ENCODE assay signal across 11 cellular contexts in genomic region chr3:130533247-130533646, GRCh38. TPM values are rescaled to one million over a fixed set of nuclear protein-coding genes. Genes with fewer than 3 reads are reported as not detected.
"Had no signal": no experiment of that assay in that cellular context is flagged by ENCODE, and none has a peak within 500 bp of the region (broad histone marks: within the 10 kb centered on the region; RNA-seq: fewer than 3 reads in every experiment).

No MANE protein-coding gene starts in this region.

- ATAC-seq: GM23338, HCT116 had no signal

- H3K4me1 ChIP-seq: HAP-1 had no signal

- H3K4me2 ChIP-seq: GM23338 had no signal

- H3K36me3 ChIP-seq: HAP-1 had no signal

- DNase-seq: GOT3, H7, H9, HCEC 1CT, HFFc6 had no signal

- H2AFZ ChIP-seq: GM23338 had no signal

- H3K9me3 ChIP-seq: HAP-1 had no signal

- FAIRE-seq: H1, H54 had no signal

- H3K4me3 ChIP-seq: GM23338, HAP-1 had no signal

RNA-seq across cellular contexts. Expression of gene COL6A6, which starts 16.3 kb away (rescaled TPM):
- total RNA-seq: H4, H7 had no signal
